ENCODE assay signal across 8 cellular contexts in genomic region chr17:50151937-50152547, GRCh38. TPM values are rescaled to one million over a fixed set of nuclear protein-coding genes. Genes with fewer than 3 reads are reported as not detected.
DNase-seq lines count a peak whose midpoint lies in the region; ATAC-seq and TF ChIP-seq lines count a peak whose summit lies in the region.

No MANE protein-coding gene starts in this region.

- DNase-seq in DMS53 (lab: John Stamatoyannopoulos, UW) = peak; percentile 96
- peak; percentile 62 to 78 for DNase-seq in NCI-H446 (lab: John Stamatoyannopoulos, UW)
- peak; percentile 69 for DNase-seq in activated CD4-positive, alpha-beta T cell treated with anti-CD3 and anti-CD28 coated beads, Interleukin-2, amount 10 ng/mL, durations not matched to agents 7 days and 5 days
- DNase-seq in endothelial cell (ENCODE audit: low spot score) = peak; percentile 74
- peak; percentile 38 to 60 for DNase-seq in memory B cell (ENCODE audit: low spot score in 2 of 2)

- ATAC-seq in HG02885 (IDR thresholded peaks at IDR 0.05; ENCODE audit: poor library complexity, unreplicated experiment) = peak; percentile 27
- peak; percentile 20 for ATAC-seq in memory B cell (ENCODE audit: low read depth)
- ATAC-seq in GM18873 (IDR thresholded peaks at IDR 0.05; ENCODE audit: low FRiP score, unreplicated experiment) = no peak

- H3K27ac Mint-ChIP-seq in activated CD4-positive, alpha-beta T cell treated with anti-CD3 and anti-CD28 coated beads, Interleukin-2, amount 10 ng/mL, durations not matched to agents 7 days and 5 days = peak overlapping the region; percentile 95
- H3K27ac Mint-ChIP-seq in endothelial cell (ENCODE audit: unreplicated experiment) (peak overlapping the region; percentile 90), memory B cell (peak overlapping the region; percentile 80)
- H3K27ac Mint-ChIP-seq in stimulated activated naive CD8-positive, alpha-beta T cell treated with anti-CD3 and anti-CD28 coated beads, Interleukin-15, Interleukin-2, amounts not matched to agents 100 ng/mL and 50 ng/mL, for 24 hours = peak overlapping the region; percentile 96

- peak overlapping the region; percentile 89 for H3K4me3 Mint-ChIP-seq in activated CD4-positive, alpha-beta T cell treated with anti-CD3 and anti-CD28 coated beads, Interleukin-2, amount 10 ng/mL, durations not matched to agents 7 days and 5 days
- peak overlapping the region; percentile 52 for H3K4me3 Mint-ChIP-seq in endothelial cell (ENCODE audit: unreplicated experiment)
- H3K4me3 Mint-ChIP-seq in memory B cell = peak overlapping the region; percentile 94
- peak overlapping the region; percentile 89 for H3K4me3 Mint-ChIP-seq in stimulated activated naive CD8-positive, alpha-beta T cell treated with anti-CD3 and anti-CD28 coated beads, Interleukin-15, Interleukin-2, amounts not matched to agents 100 ng/mL and 50 ng/mL, for 24 hours

- TF ChIP-seq CTCF in endothelial cell (IDR thresholded peaks at IDR 0.05; ENCODE audit: unreplicated experiment) = no peak

- H3K4me1 Mint-ChIP-seq in activated CD4-positive, alpha-beta T cell treated with anti-CD3 and anti-CD28 coated beads, Interleukin-2, amount 10 ng/mL, durations not matched to agents 7 days and 5 days = peaks cover 44% of the 10 kb centered on the region
- H3K4me1 Mint-ChIP-seq in endothelial cell (ENCODE audit: unreplicated experiment) (peaks cover 26% of the 10 kb centered on the region), memory B cell (peaks cover 19% of the 10 kb centered on the region)
- H3K4me1 Mint-ChIP-seq in stimulated activated naive CD8-positive, alpha-beta T cell treated with anti-CD3 and anti-CD28 coated beads, Interleukin-15, Interleukin-2, amounts not matched to agents 100 ng/mL and 50 ng/mL, for 24 hours (ENCODE audit: low read depth) = peaks cover 39% of the 10 kb centered on the region

- CTCF ChIA-PET in activated CD4-positive, alpha-beta T cell treated with anti-CD3 and anti-CD28 coated beads, Interleukin-2, amount 10 ng/mL, durations not matched to agents 7 days and 5 days (lab: Charles Lee) = interaction anchor here (0.6 to 5.3 kb wide), 12 partner anchors 9 to 145 kb away, joined by 3 to 43 read pairs (median 4); partner anchors contain the start of gene SGCA

- no peaks in the 10 kb centered on the region for H3K9me3 Mint-ChIP-seq in activated CD4-positive, alpha-beta T cell treated with anti-CD3 and anti-CD28 coated beads, Interleukin-2, amount 10 ng/mL, durations not matched to agents 7 days and 5 days
- no peaks in the 10 kb centered on the region for H3K9me3 Mint-ChIP-seq in endothelial cell (ENCODE audit: unreplicated experiment)
- no peaks in the 10 kb centered on the region for H3K9me3 Mint-ChIP-seq in memory B cell
- no peaks in the 10 kb centered on the region for H3K9me3 Mint-ChIP-seq in stimulated activated naive CD8-positive, alpha-beta T cell treated with anti-CD3 and anti-CD28 coated beads, Interleukin-15, Interleukin-2, amounts not matched to agents 100 ng/mL and 50 ng/mL, for 24 hours

- H3K36me3 Mint-ChIP-seq in activated CD4-positive, alpha-beta T cell treated with anti-CD3 and anti-CD28 coated beads, Interleukin-2, amount 10 ng/mL, durations not matched to agents 7 days and 5 days (ENCODE audit: low read depth) = peaks cover 15% of the 10 kb centered on the region
- H3K36me3 Mint-ChIP-seq in endothelial cell (ENCODE audit: low read depth, unreplicated experiment) (peaks cover 4% of the 10 kb centered on the region), memory B cell (peaks cover 8% of the 10 kb centered on the region)
- peaks cover 8% of the 10 kb centered on the region for H3K36me3 Mint-ChIP-seq in stimulated activated naive CD8-positive, alpha-beta T cell treated with anti-CD3 and anti-CD28 coated beads, Interleukin-15, Interleukin-2, amounts not matched to agents 100 ng/mL and 50 ng/mL, for 24 hours (ENCODE audit: low read depth)

- no peaks in the 10 kb centered on the region for H3K27me3 Mint-ChIP-seq in activated CD4-positive, alpha-beta T cell treated with anti-CD3 and anti-CD28 coated beads, Interleukin-2, amount 10 ng/mL, durations not matched to agents 7 days and 5 days
- H3K27me3 Mint-ChIP-seq in endothelial cell (ENCODE audit: unreplicated experiment) = peaks cover 12% of the 10 kb centered on the region
- no peaks in the 10 kb centered on the region for H3K27me3 Mint-ChIP-seq in memory B cell
- H3K27me3 Mint-ChIP-seq in stimulated activated naive CD8-positive, alpha-beta T cell treated with anti-CD3 and anti-CD28 coated beads, Interleukin-15, Interleukin-2, amounts not matched to agents 100 ng/mL and 50 ng/mL, for 24 hours = no peaks in the 10 kb centered on the region

- POLR2A ChIA-PET in activated CD4-positive, alpha-beta T cell treated with anti-CD3 and anti-CD28 coated beads, Interleukin-2, amount 10 ng/mL, durations not matched to agents 7 days and 5 days (lab: Charles Lee) = interaction anchor here (0.9 kb wide), 1 partner anchor 8 kb away, joined by 4 read pairs; no protein-coding TSS in a partner anchor

RNA-seq across cellular contexts. Expression of gene PPP1R9B, which starts 1.6 kb away (rescaled TPM):
- 100 to 1,000 TPM; 110 to 117 TPM for total RNA-seq in activated CD4-positive, alpha-beta T cell treated with anti-CD3 and anti-CD28 coated beads, Interleukin-2, amount 10 ng/mL, durations not matched to agents 7 days and 5 days
- 101 TPM for total RNA-seq in endothelial cell (ENCODE audit: unreplicated experiment)

RNA-seq across cellular contexts. Expression of gene SGCA, which starts 13.8 kb away (rescaled TPM):
- not detected for total RNA-seq in activated CD4-positive, alpha-beta T cell treated with anti-CD3 and anti-CD28 coated beads, Interleukin-2, amount 10 ng/mL, durations not matched to agents 7 days and 5 days
- not detected for total RNA-seq in endothelial cell (ENCODE audit: unreplicated experiment)

RNA-seq across cellular contexts. Expression of gene SAMD14, which starts 22.1 kb away (rescaled TPM):
- under 1 TPM; 0.07 to 0.23 TPM for total RNA-seq in activated CD4-positive, alpha-beta T cell treated with anti-CD3 and anti-CD28 coated beads, Interleukin-2, amount 10 ng/mL, durations not matched to agents 7 days and 5 days
- total RNA-seq in endothelial cell (ENCODE audit: unreplicated experiment) = 82.0 TPM

RNA-seq across cellular contexts. Expression of gene COL1A1, which starts 49.4 kb away (rescaled TPM):
- total RNA-seq in activated CD4-positive, alpha-beta T cell treated with anti-CD3 and anti-CD28 coated beads, Interleukin-2, amount 10 ng/mL, durations not matched to agents 7 days and 5 days = under 1 TPM; 0.31 to 0.55 TPM
- total RNA-seq in endothelial cell (ENCODE audit: unreplicated experiment) = 6.8 TPM

RNA-seq across cellular contexts. Expression of gene PDK2, which starts 56.9 kb away (rescaled TPM):
- total RNA-seq in activated CD4-positive, alpha-beta T cell treated with anti-CD3 and anti-CD28 coated beads, Interleukin-2, amount 10 ng/mL, durations not matched to agents 7 days and 5 days = 10 to 100 TPM; 29.4 to 31.3 TPM
- total RNA-seq in endothelial cell (ENCODE audit: unreplicated experiment) = 37.1 TPM

Comparison
In these comparisons a context has a peak if more than half of its experiments do, and no peak if none do; other contexts are left out.
1. RNA of gene SAMD14, which starts 22.1 kb away (total RNA-seq): 82.0 TPM in endothelial cell (single experiment); 0.07 to 0.23 TPM in activated CD4-positive, alpha-beta T cell treated with anti-CD3 and anti-CD28 coated beads, Interleukin-2, amount 10 ng/mL, durations not matched to agents 7 days and 5 days; every median in the first group is over 10 times any median in the second.
2. Peak in every context shown above with its lines, with median percentiles within 50 percentile points of each other: DNase-seq, H3K27ac Mint-ChIP-seq and H3K4me3 Mint-ChIP-seq.